Comparison of ENCODE assay signal across 1 cellular context in the genomic region with DNA sequence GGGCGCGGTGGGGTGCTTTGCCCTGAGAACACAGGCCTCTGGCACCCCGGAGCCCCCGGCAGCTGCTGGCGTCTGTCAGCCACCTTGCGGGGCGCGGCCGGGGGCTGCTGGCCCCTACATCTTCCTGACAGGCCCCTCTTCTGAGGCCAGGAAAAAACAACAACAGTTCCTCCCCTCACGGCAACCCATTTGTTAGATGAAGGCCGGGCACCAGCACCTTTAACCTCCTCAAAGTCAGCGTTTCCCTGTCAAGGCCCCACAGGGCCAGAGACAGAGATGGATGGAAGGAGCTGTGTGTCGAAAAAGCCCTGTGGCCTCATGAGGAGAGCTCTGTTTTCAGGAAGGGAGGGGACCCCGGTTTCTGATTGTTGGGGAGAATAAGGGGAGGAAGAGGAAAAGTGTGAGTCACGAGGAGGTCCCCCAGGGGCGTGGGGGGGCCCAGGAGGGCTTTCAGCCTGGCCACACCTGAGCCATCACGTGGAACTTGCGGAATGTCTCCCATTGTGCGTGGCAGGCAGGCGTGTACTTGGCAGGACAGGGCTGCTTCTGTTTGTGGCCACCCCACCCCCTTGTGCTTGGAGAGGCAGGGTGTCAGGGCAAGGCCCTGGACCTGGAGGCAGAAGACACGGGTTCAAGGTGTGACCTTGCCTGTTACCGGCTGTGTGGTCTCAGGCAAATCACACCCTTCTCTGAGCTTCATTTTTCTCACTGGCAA.
TF ChIP-seq lines count a peak whose summit lies in the region.

No MANE protein-coding gene starts in this region.

TF ChIP-seq in HepG2, 621 proteins besides CTCF, POLR2A, EP300 and RAD21 (continued from another document):
- TF ChIP-seq, protein P1, sequence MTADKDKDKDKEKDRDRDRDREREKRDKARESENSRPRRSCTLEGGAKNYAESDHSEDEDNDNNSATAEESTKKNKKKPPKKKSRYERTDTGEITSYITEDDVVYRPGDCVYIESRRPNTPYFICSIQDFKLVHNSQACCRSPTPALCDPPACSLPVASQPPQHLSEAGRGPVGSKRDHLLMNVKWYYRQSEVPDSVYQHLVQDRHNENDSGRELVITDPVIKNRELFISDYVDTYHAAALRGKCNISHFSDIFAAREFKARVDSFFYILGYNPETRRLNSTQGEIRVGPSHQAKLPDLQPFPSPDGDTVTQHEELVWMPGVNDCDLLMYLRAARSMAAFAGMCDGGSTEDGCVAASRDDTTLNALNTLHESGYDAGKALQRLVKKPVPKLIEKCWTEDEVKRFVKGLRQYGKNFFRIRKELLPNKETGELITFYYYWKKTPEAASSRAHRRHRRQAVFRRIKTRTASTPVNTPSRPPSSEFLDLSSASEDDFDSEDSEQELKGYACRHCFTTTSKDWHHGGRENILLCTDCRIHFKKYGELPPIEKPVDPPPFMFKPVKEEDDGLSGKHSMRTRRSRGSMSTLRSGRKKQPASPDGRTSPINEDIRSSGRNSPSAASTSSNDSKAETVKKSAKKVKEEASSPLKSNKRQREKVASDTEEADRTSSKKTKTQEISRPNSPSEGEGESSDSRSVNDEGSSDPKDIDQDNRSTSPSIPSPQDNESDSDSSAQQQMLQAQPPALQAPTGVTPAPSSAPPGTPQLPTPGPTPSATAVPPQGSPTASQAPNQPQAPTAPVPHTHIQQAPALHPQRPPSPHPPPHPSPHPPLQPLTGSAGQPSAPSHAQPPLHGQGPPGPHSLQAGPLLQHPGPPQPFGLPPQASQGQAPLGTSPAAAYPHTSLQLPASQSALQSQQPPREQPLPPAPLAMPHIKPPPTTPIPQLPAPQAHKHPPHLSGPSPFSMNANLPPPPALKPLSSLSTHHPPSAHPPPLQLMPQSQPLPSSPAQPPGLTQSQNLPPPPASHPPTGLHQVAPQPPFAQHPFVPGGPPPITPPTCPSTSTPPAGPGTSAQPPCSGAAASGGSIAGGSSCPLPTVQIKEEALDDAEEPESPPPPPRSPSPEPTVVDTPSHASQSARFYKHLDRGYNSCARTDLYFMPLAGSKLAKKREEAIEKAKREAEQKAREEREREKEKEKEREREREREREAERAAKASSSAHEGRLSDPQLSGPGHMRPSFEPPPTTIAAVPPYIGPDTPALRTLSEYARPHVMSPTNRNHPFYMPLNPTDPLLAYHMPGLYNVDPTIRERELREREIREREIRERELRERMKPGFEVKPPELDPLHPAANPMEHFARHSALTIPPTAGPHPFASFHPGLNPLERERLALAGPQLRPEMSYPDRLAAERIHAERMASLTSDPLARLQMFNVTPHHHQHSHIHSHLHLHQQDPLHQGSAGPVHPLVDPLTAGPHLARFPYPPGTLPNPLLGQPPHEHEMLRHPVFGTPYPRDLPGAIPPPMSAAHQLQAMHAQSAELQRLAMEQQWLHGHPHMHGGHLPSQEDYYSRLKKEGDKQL (CRISPR knock-in tag; IDR thresholded peaks at IDR 0.05; ENCODE audit: low read depth) = 0 out of 2 replicates have a peak, but pooled peaks have one; percentile 13
- TF ChIP-seq ZNF605 (CRISPR knock-in tag; IDR thresholded peaks at IDR 0.05) (peak; percentile 86), HOXA7 (CRISPR knock-in tag; IDR thresholded peaks at IDR 0.05) (no peak), ZNF781 (CRISPR knock-in tag; IDR thresholded peaks at IDR 0.05; ENCODE audit: borderline replicate concordance, not compliant biosample characterization) (peak; percentile 49), ATF7 (IDR thresholded peaks at IDR 0.05) (no peak), ATF7 (CRISPR knock-in tag; IDR thresholded peaks at IDR 0.05) (no peak), ZNF160 (CRISPR knock-in tag; IDR thresholded peaks at IDR 0.05) (no peak), PBX2 (CRISPR knock-in tag; IDR thresholded peaks at IDR 0.05) (0 out of 2 replicates have a peak, but pooled peaks have one; percentile 12), CHCHD3 (CRISPR knock-in tag; IDR thresholded peaks at IDR 0.05) (0 out of 2 replicates have a peak, but pooled peaks have one; percentile 52), ZNF569 (CRISPR knock-in tag; IDR thresholded peaks at IDR 0.05; ENCODE audit: borderline replicate concordance) (no peak), NPAS2 (CRISPR knock-in tag; IDR thresholded peaks at IDR 0.05; ENCODE audit: borderline replicate concordance) (0 out of 2 replicates have a peak, but pooled peaks have one; percentile 41), ZNF788 (CRISPR knock-in tag; IDR thresholded peaks at IDR 0.05; ENCODE audit: borderline replicate concordance) (peak; percentile 14; the same call in 1 of the 2 replicates), FLYWCH1 (CRISPR knock-in tag; IDR thresholded peaks at IDR 0.05) (no peak), ADNP (CRISPR knock-in tag; IDR thresholded peaks at IDR 0.05) (peak; percentile 87), CENPBD1 (CRISPR knock-in tag; IDR thresholded peaks at IDR 0.05; ENCODE audit: borderline replicate concordance, low read depth) (no peak), SOX6 (IDR thresholded peaks at IDR 0.05) (no peak), SOX6 (CRISPR knock-in tag; IDR thresholded peaks at IDR 0.05) (peak; percentile 73)
- TF ChIP-seq, protein P2, sequence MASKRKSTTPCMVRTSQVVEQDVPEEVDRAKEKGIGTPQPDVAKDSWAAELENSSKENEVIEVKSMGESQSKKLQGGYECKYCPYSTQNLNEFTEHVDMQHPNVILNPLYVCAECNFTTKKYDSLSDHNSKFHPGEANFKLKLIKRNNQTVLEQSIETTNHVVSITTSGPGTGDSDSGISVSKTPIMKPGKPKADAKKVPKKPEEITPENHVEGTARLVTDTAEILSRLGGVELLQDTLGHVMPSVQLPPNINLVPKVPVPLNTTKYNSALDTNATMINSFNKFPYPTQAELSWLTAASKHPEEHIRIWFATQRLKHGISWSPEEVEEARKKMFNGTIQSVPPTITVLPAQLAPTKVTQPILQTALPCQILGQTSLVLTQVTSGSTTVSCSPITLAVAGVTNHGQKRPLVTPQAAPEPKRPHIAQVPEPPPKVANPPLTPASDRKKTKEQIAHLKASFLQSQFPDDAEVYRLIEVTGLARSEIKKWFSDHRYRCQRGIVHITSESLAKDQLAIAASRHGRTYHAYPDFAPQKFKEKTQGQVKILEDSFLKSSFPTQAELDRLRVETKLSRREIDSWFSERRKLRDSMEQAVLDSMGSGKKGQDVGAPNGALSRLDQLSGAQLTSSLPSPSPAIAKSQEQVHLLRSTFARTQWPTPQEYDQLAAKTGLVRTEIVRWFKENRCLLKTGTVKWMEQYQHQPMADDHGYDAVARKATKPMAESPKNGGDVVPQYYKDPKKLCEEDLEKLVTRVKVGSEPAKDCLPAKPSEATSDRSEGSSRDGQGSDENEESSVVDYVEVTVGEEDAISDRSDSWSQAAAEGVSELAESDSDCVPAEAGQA (IDR thresholded peaks at IDR 0.05; ENCODE audit: low read depth) = no peak
- TF ChIP-seq, protein P2 (CRISPR knock-in tag; IDR thresholded peaks at IDR 0.05; ENCODE audit: borderline replicate concordance) = no peak
- TF ChIP-seq, protein P3, sequence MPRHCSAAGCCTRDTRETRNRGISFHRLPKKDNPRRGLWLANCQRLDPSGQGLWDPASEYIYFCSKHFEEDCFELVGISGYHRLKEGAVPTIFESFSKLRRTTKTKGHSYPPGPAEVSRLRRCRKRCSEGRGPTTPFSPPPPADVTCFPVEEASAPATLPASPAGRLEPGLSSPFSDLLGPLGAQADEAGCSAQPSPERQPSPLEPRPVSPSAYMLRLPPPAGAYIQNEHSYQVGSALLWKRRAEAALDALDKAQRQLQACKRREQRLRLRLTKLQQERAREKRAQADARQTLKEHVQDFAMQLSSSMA (CRISPR knock-in tag; IDR thresholded peaks at IDR 0.05) = 0 out of 2 replicates have a peak, but pooled peaks have one; percentile 31
- TF ChIP-seq, protein P4, sequence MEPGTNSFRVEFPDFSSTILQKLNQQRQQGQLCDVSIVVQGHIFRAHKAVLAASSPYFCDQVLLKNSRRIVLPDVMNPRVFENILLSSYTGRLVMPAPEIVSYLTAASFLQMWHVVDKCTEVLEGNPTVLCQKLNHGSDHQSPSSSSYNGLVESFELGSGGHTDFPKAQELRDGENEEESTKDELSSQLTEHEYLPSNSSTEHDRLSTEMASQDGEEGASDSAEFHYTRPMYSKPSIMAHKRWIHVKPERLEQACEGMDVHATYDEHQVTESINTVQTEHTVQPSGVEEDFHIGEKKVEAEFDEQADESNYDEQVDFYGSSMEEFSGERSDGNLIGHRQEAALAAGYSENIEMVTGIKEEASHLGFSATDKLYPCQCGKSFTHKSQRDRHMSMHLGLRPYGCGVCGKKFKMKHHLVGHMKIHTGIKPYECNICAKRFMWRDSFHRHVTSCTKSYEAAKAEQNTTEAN (CRISPR knock-in tag; conservative IDR thresholded peaks at IDR 0.05) = peak; percentile 16; the same call in 1 of the 2 replicates
